ENCODE assay signal across 8 cellular contexts in genomic region chr6:118893095-118893881, GRCh38. TPM values are rescaled to one million over a fixed set of nuclear protein-coding genes. Genes with fewer than 3 reads are reported as not detected.
DNase-seq lines count a peak whose midpoint lies in the region; ATAC-seq and TF ChIP-seq lines count a peak whose summit lies in the region.

No MANE protein-coding gene starts in this region.

- intact Hi-C loops in heart right ventricle (cut with DNase I): loop anchor here in 1 of 10 donors (5.0 kb wide), 1 partner anchor 1291 kb away; the partner anchor contains the start of gene GOPC
- intact Hi-C loops in psoas muscle (cut with DNase I): no loop called here

- H3K9me3 Mint-ChIP-seq in CD4-positive, CD25-positive, alpha-beta regulatory T cell: peaks cover 0 to 2% (median 0%) of the 10 kb centered on the region in 7 donors
- H3K9me3 Mint-ChIP-seq in activated naive CD4-positive, alpha-beta T cell treated with anti-CD3 and anti-CD28 coated beads, Interleukin-2, amount 10 ng/mL, durations not matched to agents 7 days and 5 days: no peaks in the 10 kb centered on the region

- H3K36me3 Mint-ChIP-seq in CD4-positive, CD25-positive, alpha-beta regulatory T cell: peaks cover 5% of the 10 kb centered on the region
- peaks cover 24% of the 10 kb centered on the region for H3K36me3 Mint-ChIP-seq in activated naive CD4-positive, alpha-beta T cell treated with anti-CD3 and anti-CD28 coated beads, Interleukin-2, amount 10 ng/mL, durations not matched to agents 7 days and 5 days

- TF ChIP-seq CTCF in heart right ventricle (IDR thresholded peaks at IDR 0.05) (no peak), psoas muscle (IDR thresholded peaks at IDR 0.05) (no peak)

- WGBS in heart right ventricle, 2 donors: 1 to 2% methylated on average over 20 of the region's 20 CpGs
- WGBS in psoas muscle, 3 donors: 1 to 2% (median 2%) methylated on average over 20 of the region's 20 CpGs

- H3K27me3 ChIP-seq in CD4-positive, CD25-positive, alpha-beta regulatory T cell (ENCODE audit: control insufficient read depth, insufficient read depth, low read length): no peaks in the 10 kb centered on the region
- H3K27me3 ChIP-seq in heart right ventricle: no peaks in the 10 kb centered on the region
- no peaks in the 10 kb centered on the region for H3K27me3 ChIP-seq in psoas muscle (ENCODE audit: insufficient read depth in 3 of 3, low read length in 2 of 3)

- CTCF ChIA-PET in activated naive CD4-positive, alpha-beta T cell treated with anti-CD3 and anti-CD28 coated beads, Interleukin-2, amount 10 ng/mL, durations not matched to agents 7 days and 5 days (lab: Charles Lee): interaction anchor here (1.4 to 4.9 kb wide), 2 partner anchors 48 to 92 kb away, joined by 3 to 28 read pairs; no protein-coding TSS in a partner anchor

- peaks cover 12% of the 10 kb centered on the region for H3K27me3 Mint-ChIP-seq in CD4-positive, CD25-positive, alpha-beta regulatory T cell
- no peaks in the 10 kb centered on the region for H3K27me3 Mint-ChIP-seq in activated naive CD4-positive, alpha-beta T cell treated with anti-CD3 and anti-CD28 coated beads, Interleukin-2, amount 10 ng/mL, durations not matched to agents 7 days and 5 days

- peak overlapping the region; percentile 94 for H3K4me3 ChIP-seq in CD4-positive, CD25-positive, alpha-beta regulatory T cell (ENCODE audit: low read depth, low read length)
- H3K4me3 ChIP-seq in heart right ventricle (peak overlapping the region; percentile 51 to 94 (median 88)), psoas muscle (peak overlapping the region; percentile 96)

- H3K4me1 ChIP-seq in CD4-positive, CD25-positive, alpha-beta regulatory T cell (ENCODE audit: control insufficient read depth, insufficient read depth, low read length, poor library complexity, severe bottlenecking): peaks cover 78% of the 10 kb centered on the region
- H3K4me1 ChIP-seq in heart right ventricle (peaks cover 0 to 54% (median 35%) of the 10 kb centered on the region in 9 donors), psoas muscle (peaks cover 18% of the 10 kb centered on the region)

- peak overlapping the region; percentile 98 to 100 (median 98) for H3K27ac Mint-ChIP-seq in CD4-positive, CD25-positive, alpha-beta regulatory T cell
- peak overlapping the region; percentile 100 for H3K27ac Mint-ChIP-seq in activated naive CD4-positive, alpha-beta T cell treated with anti-CD3 and anti-CD28 coated beads, Interleukin-2, amount 10 ng/mL, durations not matched to agents 7 days and 5 days

- no peaks in the 10 kb centered on the region for H3K36me3 ChIP-seq in CD4-positive, CD25-positive, alpha-beta regulatory T cell (ENCODE audit: control insufficient read depth, insufficient read depth, low read length)
- H3K36me3 ChIP-seq in heart right ventricle (peaks cover 0 to 5% (median 0%) of the 10 kb centered on the region in 9 donors), psoas muscle (ENCODE audit: insufficient read depth in 1 of 2, low read depth in 1 of 2) (peaks cover 0 to 2% of the 10 kb centered on the region in 2 donors)

- H3K27ac ChIP-seq in CD4-positive, CD25-positive, alpha-beta regulatory T cell (ENCODE audit: insufficient read depth, low read length, poor library complexity, severe bottlenecking): peak overlapping the region; percentile 91
- H3K27ac ChIP-seq in heart right ventricle: peak overlapping the region; percentile 39 to 96 (median 92)
- H3K27ac ChIP-seq in psoas muscle: peak overlapping the region; percentile 95

- no peaks in the 10 kb centered on the region for H3K9me3 ChIP-seq in CD4-positive, CD25-positive, alpha-beta regulatory T cell (ENCODE audit: control insufficient read depth in 2 of 2, low read length in 2 of 2)
- H3K9me3 ChIP-seq in heart right ventricle (no peaks in the 10 kb centered on the region), psoas muscle (no peaks in the 10 kb centered on the region)

- peak; percentile 32 to 33 for ATAC-seq in CD4-positive, CD25-positive, alpha-beta regulatory T cell (ENCODE audit: low read depth in 2 of 2)
- ATAC-seq in GM19372 (IDR thresholded peaks at IDR 0.05; ENCODE audit: low read depth, unreplicated experiment) (peak; percentile 14), HG03575 (IDR thresholded peaks at IDR 0.05; ENCODE audit: extremely low read depth, insufficient number of reproducible peaks, low FRiP score, unreplicated experiment) (peak; percentile 5), heart right ventricle (peak in 7 of 8 donors; percentile 3 to 32 (median 9)), psoas muscle (peak in 2 of 4 donors; percentile 16 to 35), HG02973 (IDR thresholded peaks at IDR 0.05; ENCODE audit: unreplicated experiment) (no peak)

- DNase-seq in CD4-positive, CD25-positive, alpha-beta regulatory T cell: peak in 2 of 3 donors; percentile 41 to 84
- DNase-seq in NCI-H748 treated with DMSO at 0.1 percent for 48 hours (lab: John Stamatoyannopoulos, UW): peak; percentile 59
- peak; percentile 68 for DNase-seq in activated naive CD4-positive, alpha-beta T cell treated with anti-CD3 and anti-CD28 coated beads, Interleukin-2, amount 10 ng/mL, durations not matched to agents 7 days and 5 days
- DNase-seq in heart right ventricle: peak in 1 of 2 donors; percentile 23
- peak in 1 of 2 donors; percentile 44 for DNase-seq in psoas muscle

- peak overlapping the region; percentile 92 to 100 (median 98) for H3K4me3 Mint-ChIP-seq in CD4-positive, CD25-positive, alpha-beta regulatory T cell
- peak overlapping the region; percentile 92 for H3K4me3 Mint-ChIP-seq in activated naive CD4-positive, alpha-beta T cell treated with anti-CD3 and anti-CD28 coated beads, Interleukin-2, amount 10 ng/mL, durations not matched to agents 7 days and 5 days

- H3K4me1 Mint-ChIP-seq in CD4-positive, CD25-positive, alpha-beta regulatory T cell: peaks cover 27 to 75% (median 61%) of the 10 kb centered on the region in 4 donors
- H3K4me1 Mint-ChIP-seq in activated naive CD4-positive, alpha-beta T cell treated with anti-CD3 and anti-CD28 coated beads, Interleukin-2, amount 10 ng/mL, durations not matched to agents 7 days and 5 days: peaks cover 49% of the 10 kb centered on the region

RNA-seq across cellular contexts. Expression of gene ASF1A, which starts 0.7 kb away (rescaled TPM):
- total RNA-seq in CD4-positive, CD25-positive, alpha-beta regulatory T cell: 30.2 TPM
- polyA plus RNA-seq in CD4-positive, CD25-positive, alpha-beta regulatory T cell: 10 to 100 TPM; 69.7 to 81.8 (median 71.8) TPM
- 10 to 100 TPM; 15.1 to 25.5 (median 22.0) TPM for total RNA-seq in heart right ventricle
- 10 to 100 TPM; 11.7 to 27.2 TPM for polyA plus RNA-seq in heart right ventricle
- 10 to 100 TPM in 3 of 4 donors, 1 to 10 TPM in 1; 6.8 to 15.4 (median 12.1) TPM for total RNA-seq in psoas muscle
- polyA plus RNA-seq in psoas muscle: 10 to 100 TPM in 1 of 3 donors, 1 to 10 TPM in 2; 5.3 to 22.1 (median 6.0) TPM

RNA-seq across cellular contexts. Expression of gene MCM9, which starts 41.7 kb away (rescaled TPM):
- 57.3 TPM for total RNA-seq in CD4-positive, CD25-positive, alpha-beta regulatory T cell
- 10 to 100 TPM; 18.5 to 24.2 (median 20.5) TPM for polyA plus RNA-seq in CD4-positive, CD25-positive, alpha-beta regulatory T cell
- 1 to 10 TPM; 4.0 to 7.8 (median 5.5) TPM for total RNA-seq in heart right ventricle
- polyA plus RNA-seq in heart right ventricle: 1 to 10 TPM; 1.5 to 3.3 TPM
- 1 to 10 TPM; 4.6 to 5.6 (median 5.0) TPM for total RNA-seq in psoas muscle
- polyA plus RNA-seq in psoas muscle: 1 to 10 TPM; 1.6 to 2.6 (median 2.4) TPM
